1 cellular context compared by ENCODE assay signal in genomic region chr3:142027713-142028112, GRCh38.
A peak's percentile ranks its signal among the peaks of the same experiment; 100 is the strongest.
TF ChIP-seq lines count a peak whose summit lies in the region.

No MANE protein-coding gene starts in this region.

TF ChIP-seq in GM12878, 131 proteins besides CTCF, POLR2A, EP300 and RAD21 (continued from another document):
- TF ChIP-seq RELB (IDR thresholded peaks at IDR 0.05; ENCODE audit: low read depth) (peak; percentile 44), HSF1 (IDR thresholded peaks at IDR 0.05; ENCODE audit: low read depth, low read length) (no peak), YY1 (IDR thresholded peaks at IDR 0.05; ENCODE audit: low read depth, low read length) (peak; percentile 88), SMARCA5 (IDR thresholded peaks at IDR 0.05) (no peak), MXI1 (IDR thresholded peaks at IDR 0.05; ENCODE audit: low read depth, low read length) (0 out of 2 replicates have a peak, but pooled peaks have one; percentile 43)
TF ChIP-seq in GM12878: peak in this region for 8.
